In genomic region chr16:88426018-88426417, GRCh38 we compare ENCODE assay signal across 19 cellular contexts. TPM values are rescaled to one million over a fixed set of nuclear protein-coding genes. Genes with fewer than 3 reads are reported as not detected.
DNase-seq lines count a peak whose midpoint lies in the region; ATAC-seq, FAIRE-seq and TF ChIP-seq lines count a peak whose summit lies in the region.
"Had no signal": no experiment of that assay in that cellular context is flagged by ENCODE, and none has a peak within 500 bp of the region (broad histone marks: within the 10 kb centered on the region; RNA-seq: fewer than 3 reads in every experiment).

No MANE protein-coding gene starts in this region.

- POLR2A ChIA-PET in K562 (lab: Yijun Ruan, JAX), result no interaction called here

- peak overlapping the region; percentile 73 for H2BK12ac ChIP-seq in neuronal stem cell (ENCODE audit: low read length)

- H2BK15ac ChIP-seq in neuronal stem cell (ENCODE audit: low read length), result peak overlapping the region; percentile 58

- peak overlapping the region; percentile 89 for H3K14ac ChIP-seq in neuronal stem cell (ENCODE audit: low read length)

- no peak overlapping the region for H4K8ac ChIP-seq in neuronal stem cell (ENCODE audit: low read depth, low read length)

- CTCF ChIA-PET in K562 (lab: Yijun Ruan, JAX; ENCODE audit: low intra/inter-chr PET ratio), result no interaction called here

- H3K4me2 ChIP-seq in K562 (ENCODE audit: insufficient read depth, low read length) (no peak overlapping the region), neuronal stem cell (ENCODE audit: insufficient read depth, low read length, poor library complexity, severe bottlenecking) (peak overlapping the region; percentile 18)
- H3K4me2 ChIP-seq: BLaER1 had no signal

- H3K4me1 ChIP-seq in K562 (replicated peaks in 1 of 2; ENCODE audit: control insufficient read depth in 2 of 2, insufficient read depth in 2 of 2, low read length in 2 of 2) (peaks cover 0 to 46% of the 10 kb centered on the region in 2 experiments; a peak in 3 of 5 replicates), neuronal stem cell (ENCODE audit: control insufficient read depth in 2 of 2, insufficient read depth in 1 of 2, low read depth in 1 of 2, low read length in 2 of 2) (no peaks in the 10 kb centered on the region), SJCRH30 (no peaks in the 10 kb centered on the region), uterus (peaks cover 0 to 5% of the 10 kb centered on the region in 2 donors)
- H3K4me1 ChIP-seq: HAP-1 had no signal

- H2AK5ac ChIP-seq in neuronal stem cell (ENCODE audit: low read depth, low read length), result peak overlapping the region; percentile 81

- 27% methylated on average over 13 of the region's 13 CpGs for WGBS in K562 (ENCODE audit: insufficient coverage, low coverage, missing lambda C conversion rate)
- no CpG with 5 or more reads among the region's 13 CpGs for WGBS in neuronal stem cell (ENCODE audit: extremely low coverage in 2 of 2, insufficient read length in 2 of 2, insufficient replicate concordance in 1 of 2), 2 donors

- no peak for ATAC-seq in K562
- ATAC-seq: CD8-positive, alpha-beta T cell; GM12878 had no signal

- H3K36me3 ChIP-seq in H7 (replicated peaks; ENCODE audit: control insufficient read depth, insufficient read depth, low read length), result no peaks in the 10 kb centered on the region
- no peaks in the 10 kb centered on the region for H3K36me3 ChIP-seq in K562 (ENCODE audit: control insufficient read depth, insufficient read depth, low read length)
- H3K36me3 ChIP-seq in neuronal stem cell (replicated peaks in 1 of 2; ENCODE audit: control insufficient read depth in 2 of 2, insufficient read depth in 2 of 2, low read length in 2 of 2), result no peaks in the 10 kb centered on the region
- H3K36me3 ChIP-seq in SJCRH30, result no peaks in the 10 kb centered on the region
- H3K36me3 ChIP-seq in uterus, result no peaks in the 10 kb centered on the region
- H3K36me3 ChIP-seq: BLaER1, HAP-1 had no signal

- TF ChIP-seq CTCF in K562 (IDR thresholded peaks at IDR 0.05 in 2 of 3, conservative IDR thresholded peaks at IDR 0.05 in 1 of 3; ENCODE audit: insufficient read depth in 2 of 3, low read depth in 1 of 3, low read length in 3 of 3) (no peak), uterus (IDR thresholded peaks at IDR 0.05) (no peak)

- H2BK5ac ChIP-seq in neuronal stem cell (ENCODE audit: low read length), result peak overlapping the region; percentile 24

- peaks cover 3% of the 10 kb centered on the region for H3K79me1 ChIP-seq in neuronal stem cell (ENCODE audit: low read depth, low read length)

- no peak for FAIRE-seq in K562 (lab: Jason Lieb, UNC)
- FAIRE-seq: GM12878, GM19239 had no signal

- peak overlapping the region; percentile 71 for H3K18ac ChIP-seq in neuronal stem cell (ENCODE audit: low read length)

- DNase-seq in H7 (peak; percentile 65), K562 (ENCODE audit: extremely low read depth in 1 of 4, low spot score in 3 of 4) (no peak), neuronal stem cell (ENCODE audit: low spot score) (no peak), SJCRH30 (no peak), DMS 273 treated with DMSO at 0.1 percent for 48 hours (lab: John Stamatoyannopoulos, UW) (no peak), uterus (no peak)
- DNase-seq: Caco-2; CD4-positive, CD25-positive, alpha-beta regulatory T cell; CD8-positive, alpha-beta T cell; DMS79; EL; GDM1; GM23248; HFFc6 had no signal

- H3K9me3 ChIP-seq in K562 (replicated peaks; ENCODE audit: control insufficient read depth, insufficient read depth, low read depth, low read length), result no peaks in the 10 kb centered on the region
- no peaks in the 10 kb centered on the region for H3K9me3 ChIP-seq in neuronal stem cell (replicated peaks in 1 of 2; ENCODE audit: control insufficient read depth in 2 of 2, insufficient read depth in 1 of 2, low read depth in 1 of 2, low read length in 2 of 2)
- H3K9me3 ChIP-seq in SJCRH30 (replicated peaks), result no peaks in the 10 kb centered on the region
- H3K9me3 ChIP-seq in uterus, result no peaks in the 10 kb centered on the region
- H3K9me3 ChIP-seq: BLaER1, Caco-2, HAP-1 had no signal

- in situ Hi-C loops in K562 (cut with MboI), result no loop called here

- no peak overlapping the region for H4K91ac ChIP-seq in neuronal stem cell (ENCODE audit: low read depth, low read length, poor library complexity)

- no peak overlapping the region for H3K4ac ChIP-seq in neuronal stem cell (ENCODE audit: low read length)

- TF ChIP-seq EP300 in K562 (IDR thresholded peaks at IDR 0.05; ENCODE audit: low read length), result no peak

- BruUV-seq in K562 (replicated peaks; lab: Mats Ljungman, UMichigan), result no TSS peak

- H3K27ac ChIP-seq in K562 (ENCODE audit: extremely low read depth, low read depth, low read length) (no peak overlapping the region), neuronal stem cell (replicated peaks; ENCODE audit: low read length) (no peak overlapping the region), SJCRH30 (no peak overlapping the region), uterus (no peak overlapping the region)
- H3K27ac ChIP-seq: BLaER1, C4-2B, GM23248 had no signal

- H3K4me3 ChIP-seq in H7 (ENCODE audit: insufficient read depth, low read depth, low read length), result no peak overlapping the region
- H3K4me3 ChIP-seq in K562, result no peak overlapping the region
- no peak overlapping the region for H3K4me3 ChIP-seq in neuronal stem cell (ENCODE audit: low read length in 2 of 2)
- H3K4me3 ChIP-seq in SJCRH30, result no peak overlapping the region
- H3K4me3 ChIP-seq in uterus, result no peak overlapping the region
- H3K4me3 ChIP-seq: BLaER1, GM12878, GM23248, HAP-1 had no signal

- H2BK120ac ChIP-seq in neuronal stem cell (ENCODE audit: low read depth, low read length), result no peak overlapping the region

- H3K9ac ChIP-seq in K562 (ENCODE audit: insufficient read depth in 1 of 2, low read depth in 2 of 2, low read length in 2 of 2), result no peak overlapping the region
- peak overlapping the region; percentile 70 for H3K9ac ChIP-seq in neuronal stem cell (ENCODE audit: low read depth, low read length, poor library complexity)
- H3K9ac ChIP-seq: BLaER1, GM23248 had no signal

- TF ChIP-seq POLR2A in K562 (conservative IDR thresholded peaks at IDR 0.05) (no peak), uterus (IDR thresholded peaks at IDR 0.05) (no peak)

- intact Hi-C loops in K562 (cut with micrococcal nuclease) (no loop called here), uterus (cut with DNase I; ENCODE audit: low total_unique reads) (no loop called here)

- H3K79me2 ChIP-seq in K562 (ENCODE audit: control insufficient read depth, insufficient read depth, low read length), result no peaks in the 10 kb centered on the region

- H3K27me3 ChIP-seq in H7 (ENCODE audit: control insufficient read depth, insufficient read depth, low read length) (no peaks in the 10 kb centered on the region), K562 (ENCODE audit: control insufficient read depth in 2 of 2, insufficient read depth in 2 of 2, low read length in 2 of 2) (peaks cover 17 to 51% of the 10 kb centered on the region in 2 experiments), neuronal stem cell (ENCODE audit: control insufficient read depth in 3 of 3, insufficient read depth in 3 of 3, low read depth in 1 of 3, low read length in 3 of 3) (peaks cover 0 to 7% (median 3%) of the 10 kb centered on the region in 3 experiments), SJCRH30 (no peaks in the 10 kb centered on the region), uterus (no peaks in the 10 kb centered on the region)

- no peak overlapping the region for H3K23ac ChIP-seq in neuronal stem cell (ENCODE audit: low read depth, low read length, poor library complexity)

- H2AFZ ChIP-seq in K562 (ENCODE audit: low read depth, low read length), result no peak overlapping the region
- no peak overlapping the region for H2AFZ ChIP-seq in neuronal stem cell (ENCODE audit: low read length)
- H2AFZ ChIP-seq: GM23248 had no signal

- no peaks in the 10 kb centered on the region for H3K9me1 ChIP-seq in K562 (ENCODE audit: control insufficient read depth, insufficient read depth, low read length)

- TF ChIP-seq RAD21 in K562 (CRISPR knock-in tag; conservative IDR thresholded peaks at IDR 0.05 in 1 of 2, IDR thresholded peaks at IDR 0.05 in 1 of 2), result no peak

- H4K20me1 ChIP-seq in K562 (replicated peaks; ENCODE audit: control insufficient read depth, insufficient read depth, low read length), result no peaks in the 10 kb centered on the region

RNA-seq across cellular contexts. Expression of gene ZFPM1, which starts 27.1 kb away (rescaled TPM):
- 1.1 and 1.7 TPM in 2 replicates for total RNA-seq in H7 (2014; rRNA removed; shearing (Covaris generic))
- total RNA-seq in K562 (2011; cell fraction: chromatin; rRNA removed; ENCODE audit: low replicate concordance), result 14.4 and 38.8 TPM in 2 replicates
- total RNA-seq in K562 (2011; cell fraction: nucleolus; rRNA removed), result 25.3 and 27.9 TPM in 2 replicates
- total RNA-seq in K562 (2011; cell fraction: nucleoplasm; rRNA removed), result 16.8 and 18.9 TPM in 2 replicates
- total RNA-seq in K562 (2014; rRNA removed) (4.5 and 8.7 TPM in 2 replicates), K562 (2014; rRNA removed; fragmentation: Illumina TruSeq; extraction: Trizol) (0.26 and 0.47 TPM in 2 replicates), K562 (2015; rRNA removed; fragmentation: Illumina TruSeq; extraction: Trizol) (3.2 and 4.5 TPM in 2 replicates), K562 (2021) (32.7 and 35.9 TPM in 2 replicates), uterus (1 to 10 TPM in 2 of 4 donors, under 1 TPM in 2; under 0.01 to 6.9 (median 0.77) TPM)
- polyA plus RNA-seq in K562 (2011; rRNA removed) (0.88 and 1.4 TPM in 2 replicates), K562 (2014; fragmentation: Illumina TruSeq; extraction: Trizol) (1.2 and 5.1 TPM in 2 replicates), K562 (2014; fragmentation: Nextera tagmentation; extraction: Ambion mirVana) (under 1 TPM; 0.03 to 0.11 TPM), K562 (2014; rRNA removed) (4.7 and 5.5 TPM in 2 replicates)
- polyA plus RNA-seq in K562 (2011; cell fraction: cytosol; rRNA removed), result 0.81 and 4.8 TPM in 2 replicates
- 3.4 and 13.6 TPM in 2 replicates for polyA plus RNA-seq in K562 (2011; cell fraction: nucleus; rRNA removed)
- 7.9 and 12.2 TPM in 2 replicates for polyA plus RNA-seq in K562 (2012)
- polyA minus RNA-seq in K562 (2011; rRNA and poly(A)+ RNA removed), result 0.30 and 1.1 TPM in 2 replicates
- 12.3 and 14.7 TPM in 2 replicates for polyA minus RNA-seq in K562 (2011; cell fraction: cytosol; rRNA and poly(A)+ RNA removed)
- polyA minus RNA-seq in K562 (2011; cell fraction: nucleus; rRNA and poly(A)+ RNA removed), result 7.7 and 10.1 TPM in 2 replicates
- 3.8 TPM for polyA plus RNA-seq in neuronal stem cell (2013, experiment 1 of 2)
- polyA plus RNA-seq in neuronal stem cell (2013, experiment 2 of 2), result 4.0 TPM
- total RNA-seq in SJCRH30 (2014; rRNA removed; shearing (Covaris generic)), result 0.56 and 0.85 TPM in 2 replicates

RNA-seq across cellular contexts. Expression of gene ZNF469, which starts 43.3 kb away (rescaled TPM):
- total RNA-seq in H7 (2014; rRNA removed; shearing (Covaris generic)), result 0.28 and 0.44 TPM in 2 replicates
- 0.04 and 0.09 TPM in 2 replicates for total RNA-seq in K562 (2011; cell fraction: chromatin; rRNA removed; ENCODE audit: low replicate concordance)
- 0.13 and 0.17 TPM in 2 replicates for total RNA-seq in K562 (2011; cell fraction: nucleolus; rRNA removed)
- total RNA-seq in K562 (2011; cell fraction: nucleoplasm; rRNA removed), result under 0.01 and 0.08 TPM in 2 replicates
- under 0.01 TPM in 1 of 2 replicates, not detected in the other for total RNA-seq in K562 (2014; rRNA removed)
- not detected in 2 replicates for total RNA-seq in K562 (2014; rRNA removed; fragmentation: Illumina TruSeq; extraction: Trizol)
- total RNA-seq in K562 (2015; rRNA removed; fragmentation: Illumina TruSeq; extraction: Trizol), result not detected in 2 replicates
- 0.02 and 0.04 TPM in 2 replicates for total RNA-seq in K562 (2021)
- not detected in 2 replicates for polyA plus RNA-seq in K562 (2011; rRNA removed)
- polyA plus RNA-seq in K562 (2011; cell fraction: cytosol; rRNA removed), result under 0.01 and 0.01 TPM in 2 replicates
- polyA plus RNA-seq in K562 (2011; cell fraction: nucleus; rRNA removed), result 0.01 and 0.03 TPM in 2 replicates
- 0.01 TPM in 2 replicates for polyA plus RNA-seq in K562 (2012)
- polyA plus RNA-seq in K562 (2014; fragmentation: Illumina TruSeq; extraction: Trizol), result 0.01 TPM in 1 of 2 replicates, not detected in the other
- not detected for polyA plus RNA-seq in K562 (2014; fragmentation: Nextera tagmentation; extraction: Ambion mirVana)
- polyA plus RNA-seq in K562 (2014; rRNA removed), result 0.01 TPM in 1 of 2 replicates, not detected in the other
- under 0.01 and 0.04 TPM in 2 replicates for polyA minus RNA-seq in K562 (2011; rRNA and poly(A)+ RNA removed)
- 0.09 and 0.10 TPM in 2 replicates for polyA minus RNA-seq in K562 (2011; cell fraction: cytosol; rRNA and poly(A)+ RNA removed)
- polyA minus RNA-seq in K562 (2011; cell fraction: nucleus; rRNA and poly(A)+ RNA removed), result under 0.01 and 0.11 TPM in 2 replicates
- polyA plus RNA-seq in neuronal stem cell (2013, experiment 1 of 2), result 0.26 TPM
- polyA plus RNA-seq in neuronal stem cell (2013, experiment 2 of 2), result 0.29 TPM
- not detected in 2 replicates for total RNA-seq in SJCRH30 (2014; rRNA removed; shearing (Covaris generic))
- 1 to 10 TPM in 2 of 4 donors, under 1 TPM in 1, not detected in 1; 0.51 to 7.9 (median 2.8) TPM for total RNA-seq in uterus
